ENCODE assay signal across 1 cellular context in genomic region chr5:179619776-179620175, GRCh38.
TF ChIP-seq lines count a peak whose summit lies in the region.

No MANE protein-coding gene starts in this region.

TF ChIP-seq in K562, 482 proteins besides CTCF, POLR2A, EP300 and RAD21 (continued from another document):
- no peak for TF ChIP-seq ZNF407 (IDR thresholded peaks at IDR 0.05; ENCODE audit: low read depth)
- TF ChIP-seq ZNF12 (CRISPR knock-in tag; IDR thresholded peaks at IDR 0.05): no peak
- no peak for TF ChIP-seq ESRRB (CRISPR knock-in tag; IDR thresholded peaks at IDR 0.05; ENCODE audit: borderline replicate concordance)
- no peak for TF ChIP-seq TSC22D4 (tag; IDR thresholded peaks at IDR 0.05)
- no peak for TF ChIP-seq ZNF253 (CRISPR knock-in tag; conservative IDR thresholded peaks at IDR 0.05)
- no peak for TF ChIP-seq CREB3L1 (IDR thresholded peaks at IDR 0.05; ENCODE audit: borderline replicate concordance, low read depth)
